In genomic region chr11:75537740-75538139, GRCh38 we compare ENCODE assay signal across 20 cellular contexts. TPM values are rescaled to one million over a fixed set of nuclear protein-coding genes. Genes with fewer than 3 reads are reported as not detected.
A peak's percentile ranks its signal among the peaks of the same experiment; 100 is the strongest.
DNase-seq lines count a peak whose midpoint lies in the region; ATAC-seq and TF ChIP-seq lines count a peak whose summit lies in the region.
"Had no signal": no experiment of that assay in that cellular context is flagged by ENCODE, and none has a peak within 500 bp of the region (broad histone marks: within the 10 kb centered on the region; RNA-seq: fewer than 3 reads in every experiment).

No MANE protein-coding gene starts in this region.

- DNase-seq in ELF-1 (ENCODE audit: low read depth, low spot score) (peak; percentile 79), Karpas-422 (no peak), endodermal cell (peak; percentile 77), iPS-NIHi7 (ENCODE audit: extremely low spot score) (no peak)
- DNase-seq: activated T-cell treated with anti-CD3 and anti-CD28 coated beads, Interleukin-2, amount 50 U/mL, for 1 hour; body of pancreas; DMS 273 treated with DMSO at 0.1 percent for 48 hours; foreskin fibroblast; hypothalamus; kidney glomerular epithelial cell; midbrain; MM.1S; NCI-H187 treated with DMSO at 0.1 percent for 48 hours had no signal

- H3K9me2 ChIP-seq in Karpas-422 (replicated peaks; ENCODE audit: insufficient read depth, low read length): no peaks in the 10 kb centered on the region

- H3K36me3 ChIP-seq in BLaER1 treated with 17β-estradiol and CSF1 and Interleukin-3, amounts not matched to agents 10 nM and 100 nM: no peaks in the 10 kb centered on the region
- H3K36me3 ChIP-seq in Karpas-422 (ENCODE audit: insufficient read depth, low read length): no peaks in the 10 kb centered on the region
- no peaks in the 10 kb centered on the region for H3K36me3 ChIP-seq in endodermal cell (ENCODE audit: control insufficient read depth, insufficient read depth, low read length)
- H3K36me3 ChIP-seq: suprapubic skin had no signal

- no peaks in the 10 kb centered on the region for H3K79me2 ChIP-seq in Karpas-422 (ENCODE audit: low read length)

- H3K4me2 ChIP-seq in BLaER1 treated with 17β-estradiol and CSF1 and Interleukin-3, amounts not matched to agents 10 nM and 100 nM: peak overlapping the region; percentile 35 to 85 (median 60)
- H3K4me2 ChIP-seq in Karpas-422 (ENCODE audit: low read depth, low read length, poor library complexity, severe bottlenecking): peak overlapping the region; percentile 72

- peaks cover 20% of the 10 kb centered on the region for H3K4me1 Mint-ChIP-seq in endodermal cell

- no peak for TF ChIP-seq CTCF in endodermal cell (conservative IDR thresholded peaks at IDR 0.05)

- peaks cover 2% of the 10 kb centered on the region for H3K27me3 Mint-ChIP-seq in endodermal cell (ENCODE audit: insufficient read depth)

- WGBS in endodermal cell (ENCODE audit: insufficient coverage in 1 of 2, insufficient read length in 1 of 2), 2 experiments: 41 to 42% methylated on average over 4 to 5 of the region's 5 CpGs

- no peak overlapping the region for H3K4me3 ChIP-seq in BLaER1 treated with 17β-estradiol and CSF1 and Interleukin-3, amounts not matched to agents 10 nM and 100 nM
- H3K4me3 ChIP-seq in Karpas-422 (ENCODE audit: low read length) (peak overlapping the region; percentile 48), endodermal cell (ENCODE audit: low read length) (no peak overlapping the region)
- H3K4me3 ChIP-seq: body of pancreas, coronary artery, suprapubic skin had no signal

- H3K4me3 Mint-ChIP-seq in endodermal cell: no peak overlapping the region
- H3K4me3 Mint-ChIP-seq: activated naive CD8-positive, alpha-beta T cell treated with anti-CD3 and anti-CD28 coated beads for 36 hours had no signal

- no peaks in the 10 kb centered on the region for H3K36me3 Mint-ChIP-seq in endodermal cell (ENCODE audit: low read depth)
- H3K36me3 Mint-ChIP-seq: activated naive CD8-positive, alpha-beta T cell treated with anti-CD3 and anti-CD28 coated beads for 36 hours had no signal

- ATAC-seq in GM21528 (IDR thresholded peaks at IDR 0.05; ENCODE audit: low FRiP score, unreplicated experiment): no peak
- no peak for ATAC-seq in HG03354 (IDR thresholded peaks at IDR 0.05; ENCODE audit: poor library complexity, severe bottlenecking, unreplicated experiment)
- ATAC-seq in GM18861 (IDR thresholded peaks at IDR 0.05; ENCODE audit: unreplicated experiment): no peak
- ATAC-seq: body of pancreas had no signal

- no peaks in the 10 kb centered on the region for H3K9me3 Mint-ChIP-seq in endodermal cell
- H3K9me3 Mint-ChIP-seq: activated naive CD8-positive, alpha-beta T cell treated with anti-CD3 and anti-CD28 coated beads for 36 hours had no signal

- no peaks in the 10 kb centered on the region for H4K20me1 ChIP-seq in BLaER1 treated with 17β-estradiol and CSF1 and Interleukin-3, amounts not matched to agents 10 nM and 100 nM
- H4K20me1 ChIP-seq in Karpas-422 (ENCODE audit: insufficient read depth, low read depth, low read length): no peaks in the 10 kb centered on the region

- H3K27me3 ChIP-seq in BLaER1 treated with 17β-estradiol and CSF1 and Interleukin-3, amounts not matched to agents 10 nM and 100 nM: no peaks in the 10 kb centered on the region
- H3K27me3 ChIP-seq in Karpas-422 (ENCODE audit: low read length) (no peaks in the 10 kb centered on the region), endodermal cell (ENCODE audit: control insufficient read depth, insufficient read depth, low read length, poor library complexity, severe bottlenecking) (no peaks in the 10 kb centered on the region)
- H3K27me3 ChIP-seq: body of pancreas, suprapubic skin had no signal

- H3K9me3 ChIP-seq in BLaER1 treated with 17β-estradiol and CSF1 and Interleukin-3, amounts not matched to agents 10 nM and 100 nM (replicated peaks in 1 of 11): no peaks in the 10 kb centered on the region
- no peaks in the 10 kb centered on the region for H3K9me3 ChIP-seq in Karpas-422 (ENCODE audit: low read length)
- no peaks in the 10 kb centered on the region for H3K9me3 ChIP-seq in endodermal cell (ENCODE audit: control insufficient read depth, low read length)
- H3K9me3 ChIP-seq: body of pancreas, suprapubic skin had no signal

- H3K27ac ChIP-seq in BLaER1 treated with 17β-estradiol and CSF1 and Interleukin-3, amounts not matched to agents 10 nM and 100 nM: peak overlapping the region in 5 of 11 experiments; percentile 11 to 52 (median 33); a peak in 3 of 22 replicates
- H3K27ac ChIP-seq in Karpas-422 (ENCODE audit: low read length) (peak overlapping the region; percentile 22), endodermal cell (ENCODE audit: low read depth, low read length) (no peak overlapping the region)
- H3K27ac ChIP-seq: body of pancreas, coronary artery, suprapubic skin had no signal

- peaks cover 37 to 62% (median 55%) of the 10 kb centered on the region in 10 experiments for H3K4me1 ChIP-seq in BLaER1 treated with 17β-estradiol and CSF1 and Interleukin-3, amounts not matched to agents 10 nM and 100 nM
- H3K4me1 ChIP-seq in Karpas-422 (ENCODE audit: low read length) (peaks cover 23% of the 10 kb centered on the region), endodermal cell (ENCODE audit: control insufficient read depth, insufficient read depth, low read length) (peaks cover 9% of the 10 kb centered on the region)
- H3K4me1 ChIP-seq: body of pancreas had no signal

- H3K9ac ChIP-seq in BLaER1 treated with 17β-estradiol and CSF1 and Interleukin-3, amounts not matched to agents 10 nM and 100 nM: no peak overlapping the region
- peak overlapping the region; percentile 49 for H3K9ac ChIP-seq in Karpas-422 (ENCODE audit: low read length)
- no peak overlapping the region for H3K9ac ChIP-seq in endodermal cell (ENCODE audit: extremely low read depth, low read length, poor library complexity, severe bottlenecking)

- H2AFZ ChIP-seq in Karpas-422 (ENCODE audit: low read length): peak overlapping the region; percentile 72

- no peak overlapping the region for H3K27ac Mint-ChIP-seq in endodermal cell
- H3K27ac Mint-ChIP-seq: activated naive CD8-positive, alpha-beta T cell treated with anti-CD3 and anti-CD28 coated beads for 36 hours had no signal

RNA-seq across cellular contexts. Expression of gene GDPD5, which starts 12.0 kb away (rescaled TPM):
- 137 and 237 TPM in 2 replicates for total RNA-seq in Karpas-422 (2014; rRNA removed; shearing (Covaris generic); ENCODE audit: low replicate concordance)
- 1 to 10 TPM; 3.0 to 8.6 TPM for total RNA-seq in endodermal cell
- 9.4 TPM for polyA plus RNA-seq in endodermal cell (2013, experiment 1 of 2)
- polyA plus RNA-seq in endodermal cell (2013, experiment 2 of 2): 7.7 TPM

RNA-seq across cellular contexts. Expression of gene SERPINH1, which starts 24.3 kb away (rescaled TPM):
- total RNA-seq in Karpas-422 (2014; rRNA removed; shearing (Covaris generic); ENCODE audit: low replicate concordance): 10.5 and 16.1 TPM in 2 replicates
- total RNA-seq in endodermal cell: 100 to 1,000 TPM; 414 to 454 TPM
- 364 TPM for polyA plus RNA-seq in endodermal cell (2013, experiment 1 of 2)
- 386 TPM for polyA plus RNA-seq in endodermal cell (2013, experiment 2 of 2)

Comparison
In these comparisons a context has a peak if more than half of its experiments do, and no peak if none do; other contexts are left out.
1. DNase-seq: peak in ELF-1 (single experiment) and endodermal cell (single experiment); none in Karpas-422 (single experiment) and iPS-NIHi7 (single experiment).
2. RNA of gene GDPD5, which starts 12.0 kb away (total RNA-seq): 137 to 237 TPM in Karpas-422; 3.0 to 8.6 TPM in endodermal cell; every median in the first group is over 10 times any median in the second.
3. RNA of gene SERPINH1, which starts 24.3 kb away (total RNA-seq): 414 to 454 TPM in endodermal cell; 10.5 to 16.1 TPM in Karpas-422; every median in the first group is over 10 times any median in the second.